8 cellular contexts compared by ENCODE assay signal in the genomic region with DNA sequence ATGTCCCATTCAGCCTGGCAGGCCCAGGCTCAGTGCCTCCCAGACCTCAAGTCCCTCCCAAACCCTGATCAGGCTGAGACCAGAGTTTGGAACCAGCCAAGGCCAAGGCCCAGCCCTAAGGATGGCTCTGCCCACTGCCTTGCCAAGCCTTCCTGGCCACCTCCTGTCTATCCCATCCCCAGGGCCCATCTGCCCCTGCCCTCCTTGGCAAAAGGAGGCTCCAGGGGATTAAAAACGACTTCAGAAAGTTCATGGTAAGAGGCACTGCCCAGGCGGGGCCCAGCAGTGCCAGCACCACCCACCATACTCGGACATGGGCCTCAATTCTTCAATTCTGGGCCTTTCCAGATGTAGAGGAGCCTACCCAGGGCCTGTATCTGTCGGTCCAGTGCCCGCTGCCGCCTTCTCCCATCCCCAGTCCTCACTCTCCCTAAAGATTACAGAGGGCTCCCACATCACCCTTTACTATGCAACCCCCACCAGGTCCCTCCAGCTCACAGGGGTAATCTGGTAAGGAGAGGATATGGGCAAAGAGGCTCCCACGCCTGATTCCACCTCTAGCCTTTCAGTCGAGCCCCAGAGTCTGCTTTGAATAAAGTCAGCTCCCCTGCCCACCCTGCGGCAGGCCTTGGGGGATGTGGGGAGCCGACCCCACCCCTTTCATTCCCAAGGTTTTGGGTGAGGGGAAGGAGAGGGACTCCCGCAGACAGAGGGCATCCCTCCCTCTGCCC. TPM values are rescaled to one million over a fixed set of nuclear protein-coding genes. Genes with fewer than 3 reads are reported as not detected.
DNase-seq lines count a peak whose midpoint lies in the region; ATAC-seq, FAIRE-seq and TF ChIP-seq lines count a peak whose summit lies in the region.

No MANE protein-coding gene starts in this region.

- DNase-seq in body of pancreas (no peak), kidney (no peak), NAMALWA (ENCODE audit: low spot score) (no peak)
- DNase-seq in stimulated activated naive CD8-positive, alpha-beta T cell treated with anti-CD3 and anti-CD28 coated beads, Interleukin-15, amount 100 ng/mL, for 72 hours: no peak
- no peak for DNase-seq in stimulated activated CD4-positive, alpha-beta T cell treated with anti-CD3 and anti-CD28 coated beads, Interleukin-15, amount 100 ng/mL, for 24 hours

- H3K27ac Mint-ChIP-seq in stimulated activated naive CD8-positive, alpha-beta T cell treated with anti-CD3 and anti-CD28 coated beads, Interleukin-15, amount 100 ng/mL, for 72 hours: no peak overlapping the region

- H3K4me3 Mint-ChIP-seq in stimulated activated naive CD8-positive, alpha-beta T cell treated with anti-CD3 and anti-CD28 coated beads, Interleukin-15, amount 100 ng/mL, for 72 hours: peak overlapping the region; percentile 76 to 80

- no peaks in the 10 kb centered on the region for H3K9me3 ChIP-seq in HUES48 (ENCODE audit: control insufficient read depth, insufficient read depth, low read length)
- no peaks in the 10 kb centered on the region for H3K9me3 ChIP-seq in body of pancreas
- H3K9me3 ChIP-seq in kidney (ENCODE audit: control insufficient read depth in 1 of 2, low read length in 2 of 2): no peaks in the 10 kb centered on the region

- peaks cover 69% of the 10 kb centered on the region for H3K27me3 Mint-ChIP-seq in stimulated activated naive CD8-positive, alpha-beta T cell treated with anti-CD3 and anti-CD28 coated beads, Interleukin-15, amount 100 ng/mL, for 72 hours

- no peak for FAIRE-seq in kidney (lab: Jason Lieb, UNC)

- TF ChIP-seq POLR2A in body of pancreas (IDR thresholded peaks at IDR 0.05): no peak

- H3K36me3 ChIP-seq in HUES48 (ENCODE audit: control insufficient read depth, insufficient read depth, low read length) (no peaks in the 10 kb centered on the region), body of pancreas (replicated peaks in 1 of 2; ENCODE audit: insufficient read depth in 1 of 2, low read depth in 2 of 2) (no peaks in the 10 kb centered on the region), kidney (ENCODE audit: control insufficient read depth in 1 of 2, insufficient read depth in 2 of 2, low read length in 2 of 2) (no peaks in the 10 kb centered on the region)

- H3K27me3 ChIP-seq in HUES48 (ENCODE audit: control insufficient read depth, insufficient read depth, low read length) (no peaks in the 10 kb centered on the region), body of pancreas (no peaks in the 10 kb centered on the region)

- WGBS in body of pancreas, 2 donors: 2 to 6% methylated on average over 6 to 11 of the region's 11 CpGs

- ATAC-seq in body of pancreas (no peak), HG03135 (IDR thresholded peaks at IDR 0.05; ENCODE audit: unreplicated experiment) (no peak), GM21390 (IDR thresholded peaks at IDR 0.05; ENCODE audit: unreplicated experiment) (no peak)
- ATAC-seq in stimulated activated naive CD8-positive, alpha-beta T cell treated with anti-CD3 and anti-CD28 coated beads, Interleukin-15, amount 100 ng/mL, for 72 hours: peak; percentile 5

- H3K27ac ChIP-seq in HUES48 (ENCODE audit: low read depth, low read length) (no peak overlapping the region), body of pancreas (peak overlapping the region; percentile 44 to 99 (median 95)), kidney (ENCODE audit: low read depth in 2 of 2, low read length in 2 of 2) (peak overlapping the region; percentile 74 to 84)

- no peaks in the 10 kb centered on the region for H3K9me3 Mint-ChIP-seq in stimulated activated naive CD8-positive, alpha-beta T cell treated with anti-CD3 and anti-CD28 coated beads, Interleukin-15, amount 100 ng/mL, for 72 hours

- peaks cover 14% of the 10 kb centered on the region for H3K4me1 ChIP-seq in HUES48 (ENCODE audit: control insufficient read depth, insufficient read depth, low read length)
- peaks cover 34% of the 10 kb centered on the region for H3K4me1 ChIP-seq in body of pancreas
- H3K4me1 ChIP-seq in kidney (ENCODE audit: control insufficient read depth in 1 of 2, insufficient read depth in 1 of 2, low read depth in 1 of 2, low read length in 2 of 2): peaks cover 16 to 20% of the 10 kb centered on the region in 2 donors

- H3K4me1 Mint-ChIP-seq in stimulated activated naive CD8-positive, alpha-beta T cell treated with anti-CD3 and anti-CD28 coated beads, Interleukin-15, amount 100 ng/mL, for 72 hours: peaks cover 16% of the 10 kb centered on the region

- H3K9ac ChIP-seq in HUES48 (ENCODE audit: low read depth, low read length): no peak overlapping the region
- peak overlapping the region; percentile 49 to 68 for H3K9ac ChIP-seq in kidney (ENCODE audit: low read length in 2 of 2)

- H3K4me3 ChIP-seq in HUES48 (ENCODE audit: low read depth, low read length) (peak overlapping the region; percentile 86), body of pancreas (peak overlapping the region; percentile 37 to 66), kidney (ENCODE audit: low read length in 2 of 2) (peak overlapping the region; percentile 76 to 79)

- intact Hi-C loops in body of pancreas (cut with DNase I): no loop called here
- intact Hi-C loops in kidney (cut with DNase I): no loop called here

- TF ChIP-seq CTCF in body of pancreas (IDR thresholded peaks at IDR 0.05): no peak
- no peak for TF ChIP-seq CTCF in kidney (IDR thresholded peaks at IDR 0.05; ENCODE audit: borderline replicate concordance, extremely low read depth, insufficient read depth)

RNA-seq across cellular contexts. Expression of gene ADCY6, which starts 0.9 kb away (rescaled TPM):
- 10 to 100 TPM; 38.6 to 59.1 TPM for total RNA-seq in body of pancreas
- 66.9 TPM for total RNA-seq in kidney
- 27.3 TPM for polyA plus RNA-seq in kidney (ENCODE audit: insufficient read depth, low read depth, low replicate concordance)

RNA-seq across cellular contexts. Expression of gene CACNB3, which starts 30.3 kb away (rescaled TPM):
- total RNA-seq in body of pancreas (1 to 10 TPM; 4.0 to 6.7 TPM), kidney (19.6 TPM)
- 17.9 TPM for polyA plus RNA-seq in kidney (ENCODE audit: insufficient read depth, low read depth, low replicate concordance)
